In genomic region chr4:55397024-55397520, GRCh38 we compare ENCODE assay signal across 8 cellular contexts. TPM values are rescaled to one million over a fixed set of nuclear protein-coding genes. Genes with fewer than 3 reads are reported as not detected.
DNase-seq lines count a peak whose midpoint lies in the region; ATAC-seq and TF ChIP-seq lines count a peak whose summit lies in the region.

No MANE protein-coding gene starts in this region.

- H3K4me3 ChIP-seq in heart right ventricle, result peak overlapping the region; percentile 62 to 99 (median 90)
- H3K4me3 ChIP-seq in right atrium auricular region, result peak overlapping the region; percentile 92 to 99
- peak overlapping the region; percentile 89 to 91 (median 89) for H3K4me3 ChIP-seq in skeletal muscle tissue (ENCODE audit: low read length in 3 of 3)

- no peaks in the 10 kb centered on the region for H3K27me3 Mint-ChIP-seq in activated T-cell treated with anti-CD3 and anti-CD28 coated beads, Interleukin-2, amount 50 U/mL, for 72 hours (ENCODE audit: low read depth)

- peaks cover 0 to 50% (median 34%) of the 10 kb centered on the region in 9 donors for H3K4me1 ChIP-seq in heart right ventricle
- H3K4me1 ChIP-seq in right atrium auricular region, result peaks cover 0 to 42% of the 10 kb centered on the region in 2 donors
- H3K4me1 ChIP-seq in skeletal muscle tissue (ENCODE audit: control insufficient read depth in 3 of 3, insufficient read depth in 3 of 3, low read length in 3 of 3), result peaks cover 23 to 33% (median 31%) of the 10 kb centered on the region in 3 donors

- no peaks in the 10 kb centered on the region for H3K9me3 Mint-ChIP-seq in activated T-cell treated with anti-CD3 and anti-CD28 coated beads, Interleukin-2, amount 50 U/mL, for 72 hours

- H3K9me3 ChIP-seq in heart right ventricle, result no peaks in the 10 kb centered on the region
- H3K9me3 ChIP-seq in right atrium auricular region, result no peaks in the 10 kb centered on the region
- H3K9me3 ChIP-seq in skeletal muscle tissue (ENCODE audit: control insufficient read depth in 3 of 3, low read length in 3 of 3), result no peaks in the 10 kb centered on the region

- peaks cover 38% of the 10 kb centered on the region for H3K4me1 Mint-ChIP-seq in activated T-cell treated with anti-CD3 and anti-CD28 coated beads, Interleukin-2, amount 50 U/mL, for 72 hours (ENCODE audit: low read depth)

- H3K36me3 ChIP-seq in heart right ventricle (peaks cover 0 to 33% (median 0%) of the 10 kb centered on the region in 9 donors), right atrium auricular region (peaks cover 12% of the 10 kb centered on the region), skeletal muscle tissue (ENCODE audit: control insufficient read depth in 3 of 3, insufficient read depth in 3 of 3, low read length in 3 of 3) (no peaks in the 10 kb centered on the region)

- no peak for ATAC-seq in heart right ventricle
- ATAC-seq in Right ventricle myocardium inferior, result no peak
- no peak for ATAC-seq in activated T-cell treated with anti-CD3 and anti-CD28 coated beads, Interleukin-2, amount 50 U/mL, for 72 hours (replicated peaks in 1 of 2)
- ATAC-seq in HG03354 (IDR thresholded peaks at IDR 0.05; ENCODE audit: poor library complexity, severe bottlenecking, unreplicated experiment), result no peak

- TF ChIP-seq CTCF in heart right ventricle (IDR thresholded peaks at IDR 0.05) (no peak), right atrium auricular region (IDR thresholded peaks at IDR 0.05) (no peak)

- H3K27ac Mint-ChIP-seq in activated T-cell treated with anti-CD3 and anti-CD28 coated beads, Interleukin-2, amount 50 U/mL, for 72 hours, result peak overlapping the region; percentile 97

- H3K27ac ChIP-seq in heart right ventricle (peak overlapping the region; percentile 91 to 100 (median 98)), right atrium auricular region (peak overlapping the region; percentile 98 to 99), skeletal muscle tissue (ENCODE audit: low read depth, low read length) (peak overlapping the region; percentile 92)

- WGBS in heart right ventricle, 2 donors, result 6% methylated on average over 9 of the region's 9 CpGs

- H3K9ac ChIP-seq in skeletal muscle tissue (ENCODE audit: low read depth in 1 of 3, low read length in 3 of 3), result peak overlapping the region; percentile 79 to 88 (median 87)

- peaks cover 12 to 20% of the 10 kb centered on the region in 2 donors for H3K36me3 Mint-ChIP-seq in activated T-cell treated with anti-CD3 and anti-CD28 coated beads, Interleukin-2, amount 50 U/mL, for 72 hours (ENCODE audit: insufficient read depth in 2 of 2)

- H3K27me3 ChIP-seq in heart right ventricle, result no peaks in the 10 kb centered on the region
- no peaks in the 10 kb centered on the region for H3K27me3 ChIP-seq in right atrium auricular region
- no peaks in the 10 kb centered on the region for H3K27me3 ChIP-seq in skeletal muscle tissue (ENCODE audit: control insufficient read depth in 3 of 3, insufficient read depth in 3 of 3, low read length in 3 of 3)

- peak overlapping the region; percentile 90 to 97 for H3K4me3 Mint-ChIP-seq in activated T-cell treated with anti-CD3 and anti-CD28 coated beads, Interleukin-2, amount 50 U/mL, for 72 hours

- DNase-seq in heart right ventricle, result peak in 1 of 2 donors; percentile 24
- DNase-seq in Right ventricle myocardium inferior (ENCODE audit: missing footprints), result no peak
- DNase-seq in activated T-cell treated with anti-CD3 and anti-CD28 coated beads, Interleukin-2, amount 50 U/mL, for 72 hours, result no peak
- no peak for DNase-seq in right atrium auricular region (ENCODE audit: low spot score)
- DNase-seq in activated CD8-positive, alpha-beta memory T cell treated with anti-CD3 and anti-CD28 coated beads, Interleukin-2, amount 50 U/mL, for 48 hours, result no peak
- DNase-seq in COLO829 (ENCODE audit: low spot score), result no peak

- intact Hi-C loops in heart right ventricle (cut with DNase I) (loop anchor here in 8 of 10 donors (2.0 to 10.0 kb wide), 5 partner anchors 35 to 150 kb away; partner anchors contain the start of genes SRD5A3 (in 7 of the 8) and CLOCK (in 4 of the 8)), Right ventricle myocardium inferior (cut with DNase I) (loop anchor here (5.0 kb wide), 2 partner anchors 150 to 455 kb away; partner anchors contain the start of genes CLOCK and EXOC1)

RNA-seq across cellular contexts. Expression of gene TMEM165, which starts 1.3 kb away (rescaled TPM):
- total RNA-seq in heart right ventricle, result 10 to 100 TPM; 30.3 to 86.3 (median 34.6) TPM
- polyA plus RNA-seq in heart right ventricle, result 10 to 100 TPM; 49.6 to 65.1 TPM
- total RNA-seq in Right ventricle myocardium inferior, result 38.3 TPM
- 10 to 100 TPM; 65.8 to 65.9 TPM for total RNA-seq in activated T-cell treated with anti-CD3 and anti-CD28 coated beads, Interleukin-2, amount 50 U/mL, for 72 hours
- total RNA-seq in right atrium auricular region, result 10 to 100 TPM; 75.5 to 90.1 TPM
- total RNA-seq in skeletal muscle tissue, result 88.7 TPM

RNA-seq across cellular contexts. Expression of gene SRD5A3, which starts 51.0 kb away (rescaled TPM):
- total RNA-seq in heart right ventricle (10 to 100 TPM in 4 of 10 donors, 1 to 10 TPM in 6; 4.4 to 14.6 (median 7.7) TPM), Right ventricle myocardium inferior (9.5 TPM), right atrium auricular region (1 to 10 TPM; 6.0 to 8.3 TPM), skeletal muscle tissue (4.2 TPM)
- polyA plus RNA-seq in heart right ventricle, result 10 to 100 TPM in 1 of 2 donors, 1 to 10 TPM in 1; 5.0 to 11.4 TPM
- total RNA-seq in activated T-cell treated with anti-CD3 and anti-CD28 coated beads, Interleukin-2, amount 50 U/mL, for 72 hours, result 10 to 100 TPM; 30.0 to 40.3 TPM
